ENCODE assay signal across 1 cellular context in genomic region chr4:70687347-70687746, GRCh38.
TF ChIP-seq lines count a peak whose summit lies in the region.

No MANE protein-coding gene starts in this region.

TF ChIP-seq in HepG2, 621 proteins besides CTCF, POLR2A, EP300 and RAD21:
- TF ChIP-seq ZNF564 (CRISPR knock-in tag; IDR thresholded peaks at IDR 0.05), result peak; percentile 5; the same call in 1 of the 2 replicates
- 0 out of 2 replicates have a peak, but pooled peaks have one; percentile 0 for TF ChIP-seq BRCA1 (CRISPR knock-in tag; IDR thresholded peaks at IDR 0.05)
- 0 out of 2 replicates have a peak, but pooled peaks have one; percentile 26 for TF ChIP-seq ZNF460 (CRISPR knock-in tag; IDR thresholded peaks at IDR 0.05; ENCODE audit: borderline replicate concordance)
- TF ChIP-seq SIX1 (CRISPR knock-in tag; IDR thresholded peaks at IDR 0.05; ENCODE audit: borderline replicate concordance), result 0 out of 2 replicates have a peak, but pooled peaks have one; percentile 7
- 0 out of 2 replicates have a peak, but pooled peaks have one; percentile 13 for TF ChIP-seq ZNF644 (CRISPR knock-in tag; IDR thresholded peaks at IDR 0.05; ENCODE audit: low read depth)
